In the genomic region with DNA sequence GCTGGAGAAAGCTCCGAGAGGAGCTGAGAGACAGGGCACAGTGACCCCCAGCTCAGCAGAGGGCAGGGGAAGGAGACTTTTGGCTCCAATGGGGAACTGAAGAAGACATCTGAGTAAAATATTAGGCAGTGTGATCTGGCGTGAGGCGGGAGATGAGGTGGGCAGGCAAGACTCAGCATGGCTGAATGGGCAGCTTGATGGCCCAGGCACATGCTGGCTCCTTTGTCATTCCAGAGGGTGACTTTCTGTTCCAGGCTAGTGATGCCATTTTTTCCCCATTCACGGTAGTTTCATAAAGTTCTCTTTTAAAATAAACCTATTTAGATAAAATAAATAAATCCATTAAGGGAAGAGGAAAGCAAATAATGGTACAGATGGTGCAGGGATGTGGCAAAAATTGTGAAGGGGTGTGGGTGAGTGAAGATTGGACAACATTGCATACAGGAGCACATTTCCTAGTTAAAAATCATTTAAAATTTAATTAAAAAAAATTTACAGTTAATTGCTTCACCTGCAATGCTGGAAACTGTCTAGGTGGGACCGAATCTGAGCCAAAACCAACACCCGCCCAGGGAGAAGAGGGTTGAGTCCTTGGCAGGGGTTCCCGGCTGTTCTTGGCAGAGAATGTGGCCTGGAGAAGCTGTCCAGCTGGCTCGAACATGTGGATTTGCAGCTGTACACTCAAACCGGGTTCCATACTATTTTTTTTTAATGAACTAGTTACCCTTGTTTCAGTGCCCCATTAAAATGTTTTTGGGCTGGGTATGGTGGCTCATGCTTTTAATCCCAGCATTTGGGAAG, we compare ENCODE assay signal across 24 cellular contexts. TPM values are rescaled to one million over a fixed set of nuclear protein-coding genes. Genes with fewer than 3 reads are reported as not detected.
DNase-seq lines count a peak whose midpoint lies in the region; ATAC-seq and TF ChIP-seq lines count a peak whose summit lies in the region.
"Had no signal": no experiment of that assay in that cellular context is flagged by ENCODE, and none has a peak within 500 bp of the region (broad histone marks: within the 10 kb centered on the region; RNA-seq: fewer than 3 reads in every experiment).

No MANE protein-coding gene starts in this region.

- DNase-seq in Right ventricle myocardium superior (peak; percentile 66), right atrium auricular region (ENCODE audit: low spot score) (no peak), NCI-H446 treated with DMSO at 0.1 percent for 48 hours (lab: John Stamatoyannopoulos, UW) (peak; percentile 61), left cardiac atrium (peak; percentile 57), stomach (peak; percentile 40), SKM-1 (lab: John Stamatoyannopoulos, UW; ENCODE audit: unreplicated experiment) (no peak), GM19238 (ENCODE audit: insufficient read length, low spot score) (no peak), Peyer's patch (no peak)
- DNase-seq: activated CD4-positive, alpha-beta T cell treated with anti-CD3 and anti-CD28 coated beads, Interleukin-2, amount 10 ng/mL, durations not matched to agents 24 days and 14 days; activated effector memory CD4-positive, alpha-beta T cell treated with Interleukin-2 at 50 U/mL for 16 hours; activated naive CD8-positive, alpha-beta T cell treated with anti-CD3 and anti-CD28 coated beads for 36 hours; activated T-cell treated with anti-CD3 and anti-CD28 coated beads, Interleukin-2, amount 50 U/mL, for 1 hour; AML-193; anterior cingulate cortex; CD4-positive, CD25-positive, alpha-beta regulatory T cell; immature natural killer cell; NCI-H1930; NCI-H2227 treated with DMSO at 0.1 percent for 48 hours; NCI-H748 treated with DMSO at 0.1 percent for 48 hours; posterior cingulate gyrus; SJCRH30; stimulated activated CD4-positive, alpha-beta T cell treated with anti-CD3 and anti-CD28 coated beads, Interleukin-2, amount 100 ng/mL, for 48 hours; tibial artery had no signal

- no peak for TF ChIP-seq CTCF in right atrium auricular region (IDR thresholded peaks at IDR 0.05)
- no peak for TF ChIP-seq CTCF in stomach (IDR thresholded peaks at IDR 0.05)
- TF ChIP-seq CTCF in Peyer's patch (IDR thresholded peaks at IDR 0.05) = no peak

- TF ChIP-seq POLR2A in stomach (IDR thresholded peaks at IDR 0.05) = no peak
- no peak for TF ChIP-seq POLR2A in Peyer's patch (IDR thresholded peaks at IDR 0.05)

- WGBS in stomach, 5 donors = 45 to 55% (median 47%) methylated on average over 9 of the region's 9 CpGs

- H3K4me1 ChIP-seq in right atrium auricular region (peaks cover 0 to 9% of the 10 kb centered on the region in 2 donors), stomach (peaks cover 0 to 3% (median 0%) of the 10 kb centered on the region in 4 donors), Peyer's patch (no peaks in the 10 kb centered on the region)
- H3K4me1 ChIP-seq: A549 had no signal

- ATAC-seq in Right ventricle myocardium superior (ENCODE audit: poor library complexity) (peak; percentile 88), left cardiac atrium (peak; percentile 74 to 79)
- ATAC-seq: A549 had no signal

- H3K4me3 ChIP-seq in right atrium auricular region (no peak overlapping the region), stomach (no peak overlapping the region), Peyer's patch (no peak overlapping the region)
- H3K4me3 ChIP-seq: A549, SJCRH30, tibial artery had no signal

- TF ChIP-seq EP300 in stomach (IDR thresholded peaks at IDR 0.05) = no peak

- no peaks in the 10 kb centered on the region for H3K27me3 ChIP-seq in right atrium auricular region
- H3K27me3 ChIP-seq in stomach = peaks cover 0 to 14% (median 0%) of the 10 kb centered on the region in 3 donors
- no peaks in the 10 kb centered on the region for H3K27me3 ChIP-seq in Peyer's patch
- H3K27me3 ChIP-seq: SJCRH30 had no signal

- H3K36me3 ChIP-seq in right atrium auricular region = no peaks in the 10 kb centered on the region
- H3K36me3 ChIP-seq in stomach = no peaks in the 10 kb centered on the region
- H3K36me3 ChIP-seq in Peyer's patch = no peaks in the 10 kb centered on the region
- H3K36me3 ChIP-seq: SJCRH30, tibial artery had no signal

- intact Hi-C loops in Right ventricle myocardium superior (cut with DNase I) (no loop called here), left cardiac atrium (cut with DNase I) (no loop called here), stomach (cut with DNase I; ENCODE audit: low total_unique reads) (no loop called here)

- H3K27ac ChIP-seq in right atrium auricular region (no peak overlapping the region), stomach (no peak overlapping the region), Peyer's patch (no peak overlapping the region)
- H3K27ac ChIP-seq: A549, SJCRH30, tibial artery had no signal

- no peaks in the 10 kb centered on the region for H3K9me3 ChIP-seq in right atrium auricular region
- H3K9me3 ChIP-seq in stomach = no peaks in the 10 kb centered on the region
- H3K9me3 ChIP-seq in Peyer's patch = no peaks in the 10 kb centered on the region
- H3K9me3 ChIP-seq: A549, SJCRH30, tibial artery had no signal

RNA-seq across cellular contexts. Expression of a gene that starts 41.7 kb away (rescaled TPM):
- 37.6 TPM for total RNA-seq in Right ventricle myocardium superior
- total RNA-seq in right atrium auricular region = 10 to 100 TPM; 34.6 to 35.2 TPM
- total RNA-seq in left cardiac atrium = 10 to 100 TPM; 39.9 to 58.4 TPM
- total RNA-seq in stomach = 100 to 1,000 TPM in 1 of 5 donors, 10 to 100 TPM in 4; 35.7 to 322 (median 72.7) TPM
- 10 to 100 TPM; 20.0 to 65.8 (median 31.3) TPM for polyA plus RNA-seq in stomach
- total RNA-seq in Peyer's patch = 100 to 1,000 TPM in 2 of 4 donors, 10 to 100 TPM in 2; 44.6 to 148 (median 86.5) TPM

RNA-seq across cellular contexts. Expression of a gene that starts 52.1 kb away (rescaled TPM):
- total RNA-seq in Right ventricle myocardium superior = 143 TPM
- total RNA-seq in right atrium auricular region = 10 to 100 TPM; 41.3 to 42.0 TPM
- 100 to 1,000 TPM; 122 to 125 TPM for total RNA-seq in left cardiac atrium
- total RNA-seq in stomach = 100 to 1,000 TPM in 1 of 5 donors, 10 to 100 TPM in 4; 20.4 to 101 (median 27.4) TPM
- 10 to 100 TPM; 56.4 to 78.5 (median 71.5) TPM for polyA plus RNA-seq in stomach
- total RNA-seq in Peyer's patch = 10 to 100 TPM; 20.6 to 34.0 (median 26.8) TPM

Comparison
In these comparisons a context has a peak if more than half of its experiments do, and no peak if none do; other contexts are left out.
1. DNase-seq: peak in Right ventricle myocardium superior (single experiment), NCI-H446 treated with DMSO at 0.1 percent for 48 hours (single experiment), left cardiac atrium (single experiment) and stomach (single experiment); none in right atrium auricular region (single experiment), SKM-1 (single experiment), GM19238 (single experiment) and Peyer's patch (0 of 3).